27 cellular contexts compared by ENCODE assay signal in the genomic region with DNA sequence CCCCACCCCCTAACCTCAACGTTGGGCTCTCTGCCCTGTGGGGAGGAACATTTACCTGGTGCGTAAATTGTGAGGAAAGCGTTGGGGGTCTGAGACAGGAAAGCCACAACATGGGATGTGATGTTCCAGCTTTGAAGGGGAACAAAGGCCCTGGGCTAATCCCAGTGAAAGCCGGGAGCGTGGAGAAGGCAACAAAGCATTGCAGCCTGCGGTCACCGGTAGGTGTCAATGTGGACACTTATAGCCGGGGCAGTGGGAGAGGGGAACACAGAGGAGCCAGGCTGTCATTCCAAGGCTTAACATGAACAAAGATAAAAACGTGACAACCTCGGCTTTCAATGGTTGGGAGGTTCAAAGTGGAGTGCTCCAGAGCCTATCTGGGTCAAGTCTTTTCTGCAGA. TPM values are rescaled to one million over a fixed set of nuclear protein-coding genes. Genes with fewer than 3 reads are reported as not detected.
A peak's percentile ranks its signal among the peaks of the same experiment; 100 is the strongest.
DNase-seq lines count a peak whose midpoint lies in the region; ATAC-seq and TF ChIP-seq lines count a peak whose summit lies in the region.
"Had no signal": no experiment of that assay in that cellular context is flagged by ENCODE, and none has a peak within 500 bp of the region (broad histone marks: within the 10 kb centered on the region; RNA-seq: fewer than 3 reads in every experiment).

No MANE protein-coding gene starts in this region.

- H2BK15ac ChIP-seq in mesendoderm (replicated peaks; ENCODE audit: low read depth): no peak overlapping the region

- H4K5ac ChIP-seq in mesendoderm (ENCODE audit: low read length): no peak overlapping the region

- H3K36me3 ChIP-seq in GM23338 (ENCODE audit: insufficient read depth) (no peaks in the 10 kb centered on the region), mesendoderm (ENCODE audit: control insufficient read depth, insufficient read depth, low read length) (no peaks in the 10 kb centered on the region)
- H3K36me3 ChIP-seq: BLaER1, SJCRH30 had no signal

- peak overlapping the region; percentile 24; the same call in 1 of the 3 replicates for H3K4me3 Mint-ChIP-seq in GM23338
- no peak overlapping the region for H3K4me3 Mint-ChIP-seq in activated naive CD4-positive, alpha-beta T cell treated with anti-CD3 and anti-CD28 coated beads for 36 hours
- H3K4me3 Mint-ChIP-seq: CD4-positive, alpha-beta T cell; IgD-negative memory B cell had no signal

- peaks cover 26% of the 10 kb centered on the region for H4K20me1 ChIP-seq in GM23338 (replicated peaks; ENCODE audit: insufficient read depth)
- H4K20me1 ChIP-seq: BLaER1 had no signal

- H3K27ac Mint-ChIP-seq in GM23338: no peak overlapping the region
- H3K27ac Mint-ChIP-seq in activated naive CD4-positive, alpha-beta T cell treated with anti-CD3 and anti-CD28 coated beads for 36 hours: no peak overlapping the region
- H3K27ac Mint-ChIP-seq: CD4-positive, alpha-beta T cell; IgD-negative memory B cell had no signal

- H3K4ac ChIP-seq in mesendoderm (ENCODE audit: low read depth, low read length): no peak overlapping the region

- no peaks in the 10 kb centered on the region for H3K79me2 ChIP-seq in GM23338 (replicated peaks; ENCODE audit: insufficient read depth)
- no peaks in the 10 kb centered on the region for H3K79me2 ChIP-seq in mesendoderm (ENCODE audit: control insufficient read depth, insufficient read depth, low read length)

- peak; percentile 47 to 64; a peak in 3 of 4 replicates for TF ChIP-seq CTCF in GM23338 (conservative IDR thresholded peaks at IDR 0.05; ENCODE audit: low read depth in 2 of 2)

- no peak overlapping the region for H4K8ac ChIP-seq in mesendoderm (ENCODE audit: low read depth, low read length)

- no peak overlapping the region for H3K18ac ChIP-seq in mesendoderm (ENCODE audit: low read length)

- H3K27me3 Mint-ChIP-seq in GM23338 (ENCODE audit: insufficient read depth, low read depth, poor library complexity): peaks cover 53% of the 10 kb centered on the region
- H3K27me3 Mint-ChIP-seq in activated naive CD4-positive, alpha-beta T cell treated with anti-CD3 and anti-CD28 coated beads for 36 hours (ENCODE audit: low read depth): peaks cover 52% of the 10 kb centered on the region

- peak; percentile 80 for ATAC-seq in GM23338
- ATAC-seq: PC-3, SK-N-SH treated with all-trans-retinoic acid at 6 μM for 48 hours had no signal

- H2BK5ac ChIP-seq in mesendoderm (ENCODE audit: low read length): no peak overlapping the region

- no CpG with 5 or more reads among the region's 10 CpGs for WGBS in mesendoderm (ENCODE audit: extremely low coverage, insufficient coverage, low lambda C conversion rate)

- 0 out of 2 replicates have a peak, but pooled peaks cover 2% of the 10 kb centered on the region for H3K9me2 ChIP-seq in GM23338 (ENCODE audit: insufficient read depth)

- H3F3A ChIP-seq in GM23338 (replicated peaks; ENCODE audit: low read depth): peaks cover 16% of the 10 kb centered on the region; the same call in 1 of the 2 replicates

- CTCF ChIA-PET in activated naive CD4-positive, alpha-beta T cell treated with anti-CD3 and anti-CD28 coated beads for 36 hours (lab: Charles Lee): interaction anchor here (0.6 kb wide), 1 partner anchor 89 kb away, joined by 3 read pairs; no protein-coding TSS in a partner anchor

- H3K36me3 Mint-ChIP-seq in GM23338 (ENCODE audit: low read depth): no peaks in the 10 kb centered on the region
- H3K36me3 Mint-ChIP-seq in activated naive CD4-positive, alpha-beta T cell treated with anti-CD3 and anti-CD28 coated beads for 36 hours (ENCODE audit: low read depth): no peaks in the 10 kb centered on the region
- H3K36me3 Mint-ChIP-seq: IgD-negative memory B cell had no signal

- H3K27ac ChIP-seq in GM23338 (ENCODE audit: low read depth): no peak overlapping the region
- H3K27ac ChIP-seq in mesendoderm (ENCODE audit: low read depth, low read length): no peak overlapping the region
- H3K27ac ChIP-seq: BLaER1, HL-60, KMS-11, SJCRH30 had no signal

- H3K56ac ChIP-seq in mesendoderm (ENCODE audit: low read length): no peak overlapping the region

- H3K23ac ChIP-seq in mesendoderm (ENCODE audit: low read length): no peak overlapping the region

- peak overlapping the region; percentile 67; the same call in 1 of the 2 replicates for H3K4me2 ChIP-seq in GM23338
- H3K4me2 ChIP-seq in mesendoderm (ENCODE audit: low read length): no peak overlapping the region
- H3K4me2 ChIP-seq: BLaER1, KMS-11 had no signal

- intact Hi-C loops in activated naive CD4-positive, alpha-beta T cell treated with anti-CD3 and anti-CD28 coated beads for 36 hours (cut with micrococcal nuclease): loop anchor here (5.0 kb wide), 1 partner anchor 37 kb away; no protein-coding TSS in a partner anchor

- H3K4me1 ChIP-seq in GM23338 (ENCODE audit: insufficient read depth) (peaks cover 59% of the 10 kb centered on the region), mesendoderm (ENCODE audit: control insufficient read depth, low read depth, low read length) (no peaks in the 10 kb centered on the region)
- H3K4me1 ChIP-seq: BLaER1, SJCRH30 had no signal

- H3K27me3 ChIP-seq in GM23338 (ENCODE audit: insufficient read depth): peaks cover 80% of the 10 kb centered on the region
- peaks cover 54% of the 10 kb centered on the region for H3K27me3 ChIP-seq in mesendoderm (ENCODE audit: insufficient read depth, low read length, poor library complexity)
- H3K27me3 ChIP-seq: SJCRH30 had no signal

- H2AFZ ChIP-seq in GM23338: no peak overlapping the region

- peaks cover 29% of the 10 kb centered on the region for H3K4me1 Mint-ChIP-seq in GM23338
- H3K4me1 Mint-ChIP-seq in activated naive CD4-positive, alpha-beta T cell treated with anti-CD3 and anti-CD28 coated beads for 36 hours (ENCODE audit: low read depth): peaks cover 4% of the 10 kb centered on the region
- H3K4me1 Mint-ChIP-seq: IgD-negative memory B cell had no signal

- H2AK5ac ChIP-seq in mesendoderm (ENCODE audit: low read length): no peak overlapping the region

- no peak overlapping the region for H3K9ac ChIP-seq in mesendoderm (ENCODE audit: low read length)
- H3K9ac ChIP-seq: BLaER1, KMS-11 had no signal

- peak; percentile 67 for DNase-seq in GM23338 (ENCODE audit: low spot score)
- peak; percentile 72 for DNase-seq in ecto neural progenitor cell (ENCODE audit: low spot score)
- peak; percentile 63 for DNase-seq in mesendoderm
- peak; percentile 46 for DNase-seq in retina
- no peak for DNase-seq in SW480 (ENCODE audit: low spot score)
- no peak for DNase-seq in NCI-H128 (lab: John Stamatoyannopoulos, UW; ENCODE audit: unreplicated experiment)
- DNase-seq in activated naive CD4-positive, alpha-beta T cell treated with anti-CD3 and anti-CD28 coated beads for 36 hours: no peak
- DNase-seq: CD4-positive, alpha-beta T cell; COR-L47; DMS53; GOT3; MM.1S; NCI-H1417 treated with DMSO at 0.1 percent for 48 hours; NCI-H1694 treated with DMSO at 0.1 percent for 48 hours; NCI-H2081; NCI-H226; NCI-H510A; NCI-H69; PC-3; SJCRH30 had no signal

- no peak overlapping the region for H2BK120ac ChIP-seq in mesendoderm (ENCODE audit: low read depth, low read length)

- H3K4me3 ChIP-seq in GM23338 (peak overlapping the region; percentile 36; the same call in 1 of the 2 replicates), mesendoderm (ENCODE audit: low read length) (no peak overlapping the region)
- H3K4me3 ChIP-seq: BLaER1, SJCRH30 had no signal

- no peaks in the 10 kb centered on the region for H3K9me3 Mint-ChIP-seq in GM23338
- no peaks in the 10 kb centered on the region for H3K9me3 Mint-ChIP-seq in activated naive CD4-positive, alpha-beta T cell treated with anti-CD3 and anti-CD28 coated beads for 36 hours
- H3K9me3 Mint-ChIP-seq: CD4-positive, alpha-beta T cell; IgD-negative memory B cell had no signal

- H3K79me1 ChIP-seq in mesendoderm (ENCODE audit: low read length): no peaks in the 10 kb centered on the region

TF ChIP-seq in GM23338, 12 proteins besides CTCF, POLR2A, EP300 and RAD21:
- TF ChIP-seq JUNB (IDR thresholded peaks at IDR 0.05; ENCODE audit: unreplicated experiment) (no peak), EZH2 (IDR thresholded peaks at IDR 0.05; ENCODE audit: low read depth, unreplicated experiment) (peak; percentile 38)

RNA-seq across cellular contexts. Expression of gene PTF1A, which starts 12.7 kb away (rescaled TPM):
- total RNA-seq in GM23338 (2014; rRNA removed; shearing (Covaris generic)): not detected in 2 replicates
- polyA plus RNA-seq in GM23338 (2016; fragmentation: Nextera tagmentation; extraction: Ambion mirVana): not detected in 2 replicates
- 0.08 TPM for polyA plus RNA-seq in mesendoderm (2013, experiment 1 of 2)
- polyA plus RNA-seq in mesendoderm (2013, experiment 2 of 2): not detected
- not detected for total RNA-seq in activated naive CD4-positive, alpha-beta T cell treated with anti-CD3 and anti-CD28 coated beads for 36 hours
- total RNA-seq: CD4-positive, alpha-beta T cell; Daoy; PC-3; SJCRH30 had no signal
- polyA plus RNA-seq: AG04450, IgD-negative memory B cell had no signal

Comparison
In these comparisons a context has a peak if more than half of its experiments do, and no peak if none do; other contexts are left out.
1. DNase-seq: peak in GM23338 (single experiment), ecto neural progenitor cell (single experiment), mesendoderm (single experiment) and retina (single experiment); none in SW480 (single experiment), NCI-H128 (single experiment) and activated naive CD4-positive, alpha-beta T cell treated with anti-CD3 and anti-CD28 coated beads for 36 hours (single experiment).